Comparison of ENCODE assay signal across 1 cellular context in the genomic region with DNA sequence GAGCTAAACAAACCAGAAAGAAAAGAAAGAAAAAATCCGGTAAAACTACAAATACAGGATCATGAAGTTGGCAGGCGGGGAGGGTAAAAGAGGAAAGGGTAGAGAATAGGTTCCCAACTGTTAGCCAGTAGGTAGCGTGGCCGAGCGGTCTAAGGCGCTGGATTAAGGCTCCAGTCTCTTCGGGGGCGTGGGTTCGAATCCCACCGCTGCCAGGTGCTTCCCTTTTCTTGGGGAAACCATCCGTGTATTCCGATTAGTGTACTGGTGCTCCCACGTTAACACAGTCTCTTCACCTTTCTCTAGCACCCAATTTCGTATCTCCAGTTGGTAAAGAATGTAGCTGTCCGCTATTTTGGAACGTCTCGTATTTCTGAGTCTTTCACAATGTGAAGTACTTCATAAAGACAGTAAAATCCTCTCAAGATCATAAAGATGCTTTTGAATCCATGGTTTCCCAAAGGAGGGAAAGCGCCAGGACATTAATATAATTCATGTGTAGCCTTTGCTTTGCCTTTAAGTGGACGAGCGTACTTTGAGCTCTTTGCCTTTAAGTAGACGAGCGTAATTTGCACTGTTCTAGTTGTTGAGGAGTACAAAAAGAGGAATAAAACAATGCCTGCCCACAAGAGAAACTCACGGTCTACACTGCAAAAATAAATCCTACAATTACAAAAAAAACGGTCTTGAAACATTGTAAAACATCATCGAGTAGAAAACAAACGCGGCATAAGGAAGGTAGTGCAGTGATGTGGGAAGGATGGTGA.
TF ChIP-seq lines count a peak whose summit lies in the region.

No MANE protein-coding gene starts in this region.

TF ChIP-seq in HepG2, 621 proteins besides CTCF, POLR2A, EP300 and RAD21 (continued from another document and continues in another):
- TF ChIP-seq, protein P1, sequence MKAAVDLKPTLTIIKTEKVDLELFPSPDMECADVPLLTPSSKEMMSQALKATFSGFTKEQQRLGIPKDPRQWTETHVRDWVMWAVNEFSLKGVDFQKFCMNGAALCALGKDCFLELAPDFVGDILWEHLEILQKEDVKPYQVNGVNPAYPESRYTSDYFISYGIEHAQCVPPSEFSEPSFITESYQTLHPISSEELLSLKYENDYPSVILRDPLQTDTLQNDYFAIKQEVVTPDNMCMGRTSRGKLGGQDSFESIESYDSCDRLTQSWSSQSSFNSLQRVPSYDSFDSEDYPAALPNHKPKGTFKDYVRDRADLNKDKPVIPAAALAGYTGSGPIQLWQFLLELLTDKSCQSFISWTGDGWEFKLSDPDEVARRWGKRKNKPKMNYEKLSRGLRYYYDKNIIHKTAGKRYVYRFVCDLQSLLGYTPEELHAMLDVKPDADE (CRISPR knock-in tag; IDR thresholded peaks at IDR 0.05): no peak
- TF ChIP-seq ZNF652 (CRISPR knock-in tag; IDR thresholded peaks at IDR 0.05; ENCODE audit: borderline replicate concordance, low read depth): 0 out of 2 replicates have a peak, but pooled peaks have one; percentile 12
- TF ChIP-seq ZNF335 (CRISPR knock-in tag; IDR thresholded peaks at IDR 0.05): peak; percentile 45; the same call in 1 of the 2 replicates
- TF ChIP-seq CENPT (CRISPR knock-in tag; IDR thresholded peaks at IDR 0.05; ENCODE audit: low read depth): no peak
- no peak for TF ChIP-seq ETV6 (CRISPR knock-in tag; conservative IDR thresholded peaks at IDR 0.05)
- TF ChIP-seq, protein P2, sequence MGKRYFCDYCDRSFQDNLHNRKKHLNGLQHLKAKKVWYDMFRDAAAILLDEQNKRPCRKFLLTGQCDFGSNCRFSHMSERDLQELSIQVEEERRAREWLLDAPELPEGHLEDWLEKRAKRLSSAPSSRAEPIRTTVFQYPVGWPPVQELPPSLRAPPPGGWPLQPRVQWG (CRISPR knock-in tag; IDR thresholded peaks at IDR 0.05; ENCODE audit: borderline replicate concordance, low read depth): no peak
- TF ChIP-seq ZFP82 (CRISPR knock-in tag; IDR thresholded peaks at IDR 0.05; ENCODE audit: borderline replicate concordance): 0 out of 2 replicates have a peak, but pooled peaks have one; percentile 47
- TF ChIP-seq, protein P3, sequence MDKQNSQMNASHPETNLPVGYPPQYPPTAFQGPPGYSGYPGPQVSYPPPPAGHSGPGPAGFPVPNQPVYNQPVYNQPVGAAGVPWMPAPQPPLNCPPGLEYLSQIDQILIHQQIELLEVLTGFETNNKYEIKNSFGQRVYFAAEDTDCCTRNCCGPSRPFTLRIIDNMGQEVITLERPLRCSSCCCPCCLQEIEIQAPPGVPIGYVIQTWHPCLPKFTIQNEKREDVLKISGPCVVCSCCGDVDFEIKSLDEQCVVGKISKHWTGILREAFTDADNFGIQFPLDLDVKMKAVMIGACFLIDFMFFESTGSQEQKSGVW (CRISPR knock-in tag; IDR thresholded peaks at IDR 0.05; ENCODE audit: borderline replicate concordance): no peak
- peak; percentile 20; the same call in 1 of the 2 replicates for TF ChIP-seq NFYB (CRISPR knock-in tag; IDR thresholded peaks at IDR 0.05)
- no peak for TF ChIP-seq JUND (CRISPR knock-in tag; IDR thresholded peaks at IDR 0.05)
- TF ChIP-seq MBD4 (IDR thresholded peaks at IDR 0.05; ENCODE audit: borderline replicate concordance, low read length): no peak
- no peak; the same call in none of the 2 replicates for TF ChIP-seq PHF8 (CRISPR knock-in tag; IDR thresholded peaks at IDR 0.05)
- no peak for TF ChIP-seq PCBP2 (optimal IDR thresholded peaks at IDR 0.05; ENCODE audit: low read depth, low read length, poor library complexity, severe bottlenecking)
- 0 out of 2 replicates have a peak, but pooled peaks have one; percentile 15 for TF ChIP-seq ZNF337 (CRISPR knock-in tag; IDR thresholded peaks at IDR 0.05; ENCODE audit: borderline replicate concordance, low read depth)
- TF ChIP-seq U2AF1 (optimal IDR thresholded peaks at IDR 0.05; ENCODE audit: low read depth, low read length): no peak
- TF ChIP-seq ZSCAN12 (CRISPR knock-in tag; IDR thresholded peaks at IDR 0.05): no peak
- TF ChIP-seq, protein P4, sequence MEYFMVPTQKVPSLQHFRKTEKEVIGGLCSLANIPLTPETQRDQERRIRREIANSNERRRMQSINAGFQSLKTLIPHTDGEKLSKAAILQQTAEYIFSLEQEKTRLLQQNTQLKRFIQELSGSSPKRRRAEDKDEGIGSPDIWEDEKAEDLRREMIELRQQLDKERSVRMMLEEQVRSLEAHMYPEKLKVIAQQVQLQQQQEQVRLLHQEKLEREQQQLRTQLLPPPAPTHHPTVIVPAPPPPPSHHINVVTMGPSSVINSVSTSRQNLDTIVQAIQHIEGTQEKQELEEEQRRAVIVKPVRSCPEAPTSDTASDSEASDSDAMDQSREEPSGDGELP (IDR thresholded peaks at IDR 0.05; ENCODE audit: borderline replicate concordance, low read depth): peak; percentile 57; the same call in 1 of the 2 replicates
- TF ChIP-seq, protein P5, sequence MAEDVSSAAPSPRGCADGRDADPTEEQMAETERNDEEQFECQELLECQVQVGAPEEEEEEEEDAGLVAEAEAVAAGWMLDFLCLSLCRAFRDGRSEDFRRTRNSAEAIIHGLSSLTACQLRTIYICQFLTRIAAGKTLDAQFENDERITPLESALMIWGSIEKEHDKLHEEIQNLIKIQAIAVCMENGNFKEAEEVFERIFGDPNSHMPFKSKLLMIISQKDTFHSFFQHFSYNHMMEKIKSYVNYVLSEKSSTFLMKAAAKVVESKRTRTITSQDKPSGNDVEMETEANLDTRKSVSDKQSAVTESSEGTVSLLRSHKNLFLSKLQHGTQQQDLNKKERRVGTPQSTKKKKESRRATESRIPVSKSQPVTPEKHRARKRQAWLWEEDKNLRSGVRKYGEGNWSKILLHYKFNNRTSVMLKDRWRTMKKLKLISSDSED (CRISPR knock-in tag; IDR thresholded peaks at IDR 0.05): no peak
- TF ChIP-seq DNMT3B (CRISPR knock-in tag; conservative IDR thresholded peaks at IDR 0.05): peak; percentile 94
- TF ChIP-seq TAF15 (IDR thresholded peaks at IDR 0.05; ENCODE audit: low read depth, low read length, poor library complexity, severe bottlenecking): no peak
- TF ChIP-seq BORCS8-MEF2B (CRISPR knock-in tag; IDR thresholded peaks at IDR 0.05): peak; percentile 57; the same call in 1 of the 2 replicates
- TF ChIP-seq SNAI1 (CRISPR knock-in tag; IDR thresholded peaks at IDR 0.05; ENCODE audit: borderline replicate concordance): peak; percentile 64; the same call in 1 of the 2 replicates
- TF ChIP-seq, protein P6, sequence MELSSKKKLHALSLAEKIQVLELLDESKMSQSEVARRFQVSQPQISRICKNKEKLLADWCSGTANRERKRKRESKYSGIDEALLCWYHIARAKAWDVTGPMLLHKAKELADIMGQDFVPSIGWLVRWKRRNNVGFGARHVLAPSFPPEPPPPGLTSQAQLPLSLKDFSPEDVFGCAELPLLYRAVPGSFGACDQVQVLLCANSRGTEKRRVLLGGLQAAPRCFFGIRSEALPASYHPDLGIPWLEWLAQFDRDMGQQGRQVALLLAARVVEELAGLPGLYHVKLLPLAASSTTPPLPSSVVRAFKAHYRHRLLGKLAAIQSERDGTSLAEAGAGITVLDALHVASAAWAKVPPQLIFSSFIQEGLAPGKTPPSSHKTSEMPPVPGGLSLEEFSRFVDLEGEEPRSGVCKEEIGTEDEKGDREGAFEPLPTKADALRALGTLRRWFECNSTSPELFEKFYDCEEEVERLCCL (CRISPR knock-in tag; IDR thresholded peaks at IDR 0.05; ENCODE audit: borderline replicate concordance): no peak
- no peak for TF ChIP-seq ZFX (CRISPR knock-in tag; IDR thresholded peaks at IDR 0.05; ENCODE audit: low read depth)
- TF ChIP-seq, protein P7, sequence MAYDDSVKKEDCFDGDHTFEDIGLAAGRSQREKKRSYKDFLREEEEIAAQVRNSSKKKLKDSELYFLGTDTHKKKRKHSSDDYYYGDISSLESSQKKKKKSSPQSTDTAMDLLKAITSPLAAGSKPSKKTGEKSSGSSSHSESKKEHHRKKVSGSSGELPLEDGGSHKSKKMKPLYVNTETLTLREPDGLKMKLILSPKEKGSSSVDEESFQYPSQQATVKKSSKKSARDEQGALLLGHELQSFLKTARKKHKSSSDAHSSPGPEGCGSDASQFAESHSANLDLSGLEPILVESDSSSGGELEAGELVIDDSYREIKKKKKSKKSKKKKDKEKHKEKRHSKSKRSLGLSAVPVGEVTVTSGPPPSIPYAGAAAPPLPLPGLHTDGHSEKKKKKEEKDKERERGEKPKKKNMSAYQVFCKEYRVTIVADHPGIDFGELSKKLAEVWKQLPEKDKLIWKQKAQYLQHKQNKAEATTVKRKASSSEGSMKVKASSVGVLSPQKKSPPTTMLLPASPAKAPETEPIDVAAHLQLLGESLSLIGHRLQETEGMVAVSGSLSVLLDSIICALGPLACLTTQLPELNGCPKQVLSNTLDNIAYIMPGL (CRISPR knock-in tag; IDR thresholded peaks at IDR 0.05; ENCODE audit: borderline replicate concordance in 1 of 2, low read depth in 1 of 2): peak; percentile 100
- no peak for TF ChIP-seq ZEB1 (IDR thresholded peaks at IDR 0.05; ENCODE audit: insufficient replicate concordance, low read depth)
- no peak for TF ChIP-seq ZNF7 (CRISPR knock-in tag; IDR thresholded peaks at IDR 0.05)
- 0 out of 2 replicates have a peak, but pooled peaks have one; percentile 35 for TF ChIP-seq ZNF44 (CRISPR knock-in tag; IDR thresholded peaks at IDR 0.05)
- peak; percentile 21 for TF ChIP-seq TBL1XR1 (IDR thresholded peaks at IDR 0.05; ENCODE audit: borderline replicate concordance, low read length, partially characterized antibody)
- TF ChIP-seq AGO1 (IDR thresholded peaks at IDR 0.05; ENCODE audit: low read depth, low read length, poor library complexity, severe bottlenecking): no peak
- peak; percentile 55 for TF ChIP-seq PRPF4 (IDR thresholded peaks at IDR 0.05; ENCODE audit: low read depth, low read length, poor library complexity, severe bottlenecking)
- TF ChIP-seq ZFP36L1 (CRISPR knock-in tag; IDR thresholded peaks at IDR 0.05): peak; percentile 42; the same call in 1 of the 2 replicates
- peak; percentile 58 for TF ChIP-seq NR2F6 (IDR thresholded peaks at IDR 0.05)
- no peak for TF ChIP-seq NR2F6 (CRISPR knock-in tag; IDR thresholded peaks at IDR 0.05)
- TF ChIP-seq, protein P8, sequence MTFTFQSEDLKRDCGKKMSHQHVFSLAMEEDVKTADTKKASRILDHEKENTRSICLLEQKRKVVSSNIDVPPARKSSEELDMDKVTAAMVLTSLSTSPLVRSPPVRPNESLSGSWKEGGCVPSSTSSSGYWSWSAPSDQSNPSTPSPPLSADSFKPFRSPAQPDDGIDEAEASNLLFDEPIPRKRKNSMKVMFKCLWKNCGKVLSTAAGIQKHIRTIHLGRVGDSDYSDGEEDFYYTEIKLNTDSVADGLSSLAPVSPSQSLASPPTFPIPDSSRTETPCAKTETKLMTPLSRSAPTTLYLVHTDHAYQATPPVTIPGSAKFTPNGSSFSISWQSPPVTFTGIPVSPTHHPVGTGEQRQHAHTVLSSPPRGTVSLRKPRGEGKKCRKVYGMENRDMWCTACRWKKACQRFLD (CRISPR knock-in tag; IDR thresholded peaks at IDR 0.05; ENCODE audit: borderline replicate concordance): no peak; the same call in 1 of the 2 replicates
- TF ChIP-seq, protein P9, sequence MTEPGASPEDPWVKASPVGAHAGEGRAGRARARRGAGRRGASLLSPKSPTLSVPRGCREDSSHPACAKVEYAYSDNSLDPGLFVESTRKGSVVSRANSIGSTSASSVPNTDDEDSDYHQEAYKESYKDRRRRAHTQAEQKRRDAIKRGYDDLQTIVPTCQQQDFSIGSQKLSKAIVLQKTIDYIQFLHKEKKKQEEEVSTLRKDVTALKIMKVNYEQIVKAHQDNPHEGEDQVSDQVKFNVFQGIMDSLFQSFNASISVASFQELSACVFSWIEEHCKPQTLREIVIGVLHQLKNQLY (CRISPR knock-in tag; IDR thresholded peaks at IDR 0.05): no peak
- TF ChIP-seq NKX3-1 (CRISPR knock-in tag; IDR thresholded peaks at IDR 0.05): peak; percentile 74; the same call in 1 of the 2 replicates
- TF ChIP-seq, protein P10, sequence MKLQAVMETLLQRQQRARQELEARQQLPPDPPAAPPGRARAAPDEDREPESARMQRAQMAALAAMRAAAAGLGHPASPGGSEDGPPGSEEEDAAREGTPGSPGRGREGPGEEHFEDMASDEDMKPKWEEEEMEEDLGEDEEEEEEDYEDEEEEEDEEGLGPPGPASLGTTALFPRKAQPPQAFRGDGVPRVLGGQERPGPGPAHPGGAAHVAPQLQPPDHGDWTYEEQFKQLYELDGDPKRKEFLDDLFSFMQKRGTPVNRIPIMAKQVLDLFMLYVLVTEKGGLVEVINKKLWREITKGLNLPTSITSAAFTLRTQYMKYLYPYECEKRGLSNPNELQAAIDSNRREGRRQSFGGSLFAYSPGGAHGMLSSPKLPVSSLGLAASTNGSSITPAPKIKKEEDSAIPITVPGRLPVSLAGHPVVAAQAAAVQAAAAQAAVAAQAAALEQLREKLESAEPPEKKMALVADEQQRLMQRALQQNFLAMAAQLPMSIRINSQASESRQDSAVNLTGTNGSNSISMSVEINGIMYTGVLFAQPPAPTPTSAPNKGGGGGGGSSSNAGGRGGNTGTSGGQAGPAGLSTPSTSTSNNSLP (IDR thresholded peaks at IDR 0.05; ENCODE audit: low read depth, low read length): 0 out of 2 replicates have a peak, but pooled peaks have one; percentile 32
- no peak for TF ChIP-seq SP1 (IDR thresholded peaks at IDR 0.05)
- no peak for TF ChIP-seq SP1 (CRISPR knock-in tag; IDR thresholded peaks at IDR 0.05)
- TF ChIP-seq ZNF816 (CRISPR knock-in tag; IDR thresholded peaks at IDR 0.05; ENCODE audit: borderline replicate concordance): 0 out of 2 replicates have a peak, but pooled peaks have one; percentile 26
- TF ChIP-seq, protein P11, sequence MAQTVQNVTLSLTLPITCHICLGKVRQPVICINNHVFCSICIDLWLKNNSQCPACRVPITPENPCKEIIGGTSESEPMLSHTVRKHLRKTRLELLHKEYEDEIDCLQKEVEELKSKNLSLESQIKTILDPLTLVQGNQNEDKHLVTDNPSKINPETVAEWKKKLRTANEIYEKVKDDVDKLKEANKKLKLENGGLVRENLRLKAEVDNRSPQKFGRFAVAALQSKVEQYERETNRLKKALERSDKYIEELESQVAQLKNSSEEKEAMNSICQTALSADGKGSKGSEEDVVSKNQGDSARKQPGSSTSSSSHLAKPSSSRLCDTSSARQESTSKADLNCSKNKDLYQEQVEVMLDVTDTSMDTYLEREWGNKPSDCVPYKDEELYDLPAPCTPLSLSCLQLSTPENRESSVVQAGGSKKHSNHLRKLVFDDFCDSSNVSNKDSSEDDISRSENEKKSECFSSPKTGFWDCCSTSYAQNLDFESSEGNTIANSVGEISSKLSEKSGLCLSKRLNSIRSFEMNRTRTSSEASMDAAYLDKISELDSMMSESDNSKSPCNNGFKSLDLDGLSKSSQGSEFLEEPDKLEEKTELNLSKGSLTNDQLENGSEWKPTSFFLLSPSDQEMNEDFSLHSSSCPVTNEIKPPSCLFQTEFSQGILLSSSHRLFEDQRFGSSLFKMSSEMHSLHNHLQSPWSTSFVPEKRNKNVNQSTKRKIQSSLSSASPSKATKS (CRISPR knock-in tag; IDR thresholded peaks at IDR 0.05): no peak
- no peak for TF ChIP-seq POLR2AphosphoS5 (IDR thresholded peaks at IDR 0.05; ENCODE audit: low read depth, low read length)
- TF ChIP-seq ZNF468 (CRISPR knock-in tag; IDR thresholded peaks at IDR 0.05): no peak
- no peak for TF ChIP-seq ZNF530 (CRISPR knock-in tag; IDR thresholded peaks at IDR 0.05; ENCODE audit: low read depth)
- TF ChIP-seq TCF12 (IDR thresholded peaks at IDR 0.05): no peak
- TF ChIP-seq TCF12 (CRISPR knock-in tag; IDR thresholded peaks at IDR 0.05): no peak
- TF ChIP-seq THYN1 (CRISPR knock-in tag; IDR thresholded peaks at IDR 0.05; ENCODE audit: borderline replicate concordance, low read depth): no peak
- peak; percentile 40; the same call in 1 of the 2 replicates for TF ChIP-seq ZNF589 (CRISPR knock-in tag; conservative IDR thresholded peaks at IDR 0.05)
- peak; percentile 71 for TF ChIP-seq KDM2A (CRISPR knock-in tag; IDR thresholded peaks at IDR 0.05; ENCODE audit: borderline replicate concordance, low read depth)
- TF ChIP-seq ASH2L (IDR thresholded peaks at IDR 0.05; ENCODE audit: insufficient read length, low read depth, low read length): peak; percentile 26
- TF ChIP-seq TCF7L2 (IDR thresholded peaks at IDR 0.05; ENCODE audit: low read depth, low read length): no peak
- peak; percentile 82; the same call in 1 of the 2 replicates for TF ChIP-seq ZNF264 (CRISPR knock-in tag; IDR thresholded peaks at IDR 0.05)
